ENCODE assay signal across 17 cellular contexts in the genomic region with DNA sequence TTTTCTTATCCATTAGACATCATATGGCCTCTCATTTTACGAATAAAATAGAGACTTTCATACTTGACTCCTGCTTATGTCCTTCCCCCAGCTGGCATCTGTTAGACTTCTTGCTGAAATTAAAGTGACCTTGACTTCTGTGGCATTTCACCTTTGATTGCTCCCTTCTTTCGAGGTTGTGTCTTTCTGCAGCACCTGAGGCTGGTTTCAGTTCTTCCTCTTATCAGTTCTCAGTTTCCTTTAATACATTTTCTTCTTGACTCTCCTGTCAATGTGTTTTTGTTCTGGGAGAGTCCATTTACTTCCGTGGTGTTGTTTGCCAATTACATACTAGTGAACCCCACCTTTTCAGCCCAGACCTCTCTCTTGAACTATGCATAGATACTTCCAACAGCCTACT.
DNase-seq lines count a peak whose midpoint lies in the region; ATAC-seq and TF ChIP-seq lines count a peak whose summit lies in the region.
"Had no signal": no experiment of that assay in that cellular context is flagged by ENCODE, and none has a peak within 500 bp of the region (broad histone marks: within the 10 kb centered on the region; RNA-seq: fewer than 3 reads in every experiment).

No MANE protein-coding gene starts in this region.

- DNase-seq in T-helper 1 cell (no peak), NCI-H2081 treated with DMSO at 0.1 percent for 48 hours (lab: John Stamatoyannopoulos, UW) (no peak), right atrium auricular region (ENCODE audit: low spot score) (no peak), upper lobe of right lung (no peak)
- DNase-seq: activated CD8-positive, alpha-beta T cell treated with anti-CD3 and anti-CD28 coated beads, Interleukin-2, amount 10 ng/mL, durations not matched to agents 7 days and 5 days; effector CD4-positive, alpha-beta T cell; mesenchymal stem cell; NCI-H1436; NCI-H524 treated with DMSO at 0.1 percent for 48 hours; T1000 had no signal

- H3K27me3 Mint-ChIP-seq in T-helper 1 cell treated with Interleukin-12 subunit alpha and Interleukin-12 subunit beta and Interleukin-4 antibody, amounts not matched to agents 30 μg/mL and 1 μg/mL, for 36 hours (ENCODE audit: low read depth) = no peaks in the 10 kb centered on the region
- H3K27me3 Mint-ChIP-seq in stimulated activated memory B cell treated with anti-CD40 and anti-IgM and Interleukin-4, amounts not matched to agents 10 μg/mL and 1 μg/mL and 100 μg/mL, for 72 hours = no peaks in the 10 kb centered on the region

- ATAC-seq in GM21576 (IDR thresholded peaks at IDR 0.05; ENCODE audit: unreplicated experiment) = peak; percentile 70
- ATAC-seq in HG03442 (IDR thresholded peaks at IDR 0.05; ENCODE audit: unreplicated experiment) = peak; percentile 68
- no peak for ATAC-seq in stimulated activated memory B cell treated with anti-CD40 and anti-IgM and Interleukin-4, amounts not matched to agents 10 μg/mL and 1 μg/mL and 100 μg/mL, for 72 hours
- ATAC-seq in upper lobe of right lung = no peak
- ATAC-seq: activated CD8-positive, alpha-beta T cell treated with anti-CD3 and anti-CD28 coated beads, Interleukin-2, amount 10 ng/mL, durations not matched to agents 7 days and 5 days had no signal

- H3K27ac Mint-ChIP-seq in T-helper 1 cell treated with Interleukin-12 subunit alpha and Interleukin-12 subunit beta and Interleukin-4 antibody, amounts not matched to agents 30 μg/mL and 1 μg/mL, for 36 hours = peak overlapping the region; percentile 17
- peak overlapping the region; percentile 27 for H3K27ac Mint-ChIP-seq in stimulated activated memory B cell treated with anti-CD40 and anti-IgM and Interleukin-4, amounts not matched to agents 10 μg/mL and 1 μg/mL and 100 μg/mL, for 72 hours
- H3K27ac Mint-ChIP-seq: activated CD8-positive, alpha-beta T cell treated with anti-CD3 and anti-CD28 coated beads, Interleukin-2, amount 10 ng/mL, durations not matched to agents 7 days and 5 days had no signal

- peaks cover 17% of the 10 kb centered on the region for H3K9me3 Mint-ChIP-seq in T-helper 1 cell treated with Interleukin-12 subunit alpha and Interleukin-12 subunit beta and Interleukin-4 antibody, amounts not matched to agents 30 μg/mL and 1 μg/mL, for 36 hours
- H3K9me3 Mint-ChIP-seq in stimulated activated memory B cell treated with anti-CD40 and anti-IgM and Interleukin-4, amounts not matched to agents 10 μg/mL and 1 μg/mL and 100 μg/mL, for 72 hours = peaks cover 11% of the 10 kb centered on the region

- H3K27ac ChIP-seq in right atrium auricular region (no peak overlapping the region), upper lobe of right lung (no peak overlapping the region)
- H3K27ac ChIP-seq: 22Rv1, neutrophil had no signal

- H3K36me3 ChIP-seq in right atrium auricular region (peaks cover 6% of the 10 kb centered on the region), upper lobe of right lung (no peaks in the 10 kb centered on the region)
- H3K36me3 ChIP-seq: neutrophil had no signal

- H3K4me3 Mint-ChIP-seq in T-helper 1 cell treated with Interleukin-12 subunit alpha and Interleukin-12 subunit beta and Interleukin-4 antibody, amounts not matched to agents 30 μg/mL and 1 μg/mL, for 36 hours = no peak overlapping the region
- H3K4me3 Mint-ChIP-seq in stimulated activated memory B cell treated with anti-CD40 and anti-IgM and Interleukin-4, amounts not matched to agents 10 μg/mL and 1 μg/mL and 100 μg/mL, for 72 hours = no peak overlapping the region
- H3K4me3 Mint-ChIP-seq: activated CD8-positive, alpha-beta T cell treated with anti-CD3 and anti-CD28 coated beads, Interleukin-2, amount 10 ng/mL, durations not matched to agents 7 days and 5 days; CD14-positive monocyte had no signal

- H3K4me3 ChIP-seq in right atrium auricular region = no peak overlapping the region
- H3K4me3 ChIP-seq in upper lobe of right lung = no peak overlapping the region

- peaks cover 51% of the 10 kb centered on the region for H3K36me3 Mint-ChIP-seq in T-helper 1 cell treated with Interleukin-12 subunit alpha and Interleukin-12 subunit beta and Interleukin-4 antibody, amounts not matched to agents 30 μg/mL and 1 μg/mL, for 36 hours (ENCODE audit: low read depth)
- H3K36me3 Mint-ChIP-seq in stimulated activated memory B cell treated with anti-CD40 and anti-IgM and Interleukin-4, amounts not matched to agents 10 μg/mL and 1 μg/mL and 100 μg/mL, for 72 hours = peaks cover 53% of the 10 kb centered on the region

- H3K27me3 ChIP-seq in right atrium auricular region (no peaks in the 10 kb centered on the region), upper lobe of right lung (no peaks in the 10 kb centered on the region)
- H3K27me3 ChIP-seq: neutrophil had no signal

- peaks cover 0 to 11% of the 10 kb centered on the region in 2 donors for H3K9me3 ChIP-seq in right atrium auricular region
- peaks cover 7% of the 10 kb centered on the region for H3K9me3 ChIP-seq in upper lobe of right lung
- H3K9me3 ChIP-seq: neutrophil had no signal

- H3K4me1 Mint-ChIP-seq in T-helper 1 cell treated with Interleukin-12 subunit alpha and Interleukin-12 subunit beta and Interleukin-4 antibody, amounts not matched to agents 30 μg/mL and 1 μg/mL, for 36 hours (ENCODE audit: low read depth) = peaks cover 27% of the 10 kb centered on the region
- H3K4me1 Mint-ChIP-seq in stimulated activated memory B cell treated with anti-CD40 and anti-IgM and Interleukin-4, amounts not matched to agents 10 μg/mL and 1 μg/mL and 100 μg/mL, for 72 hours = peaks cover 17% of the 10 kb centered on the region

- H3K4me1 ChIP-seq in right atrium auricular region (peaks cover 0 to 4% of the 10 kb centered on the region in 2 donors), upper lobe of right lung (no peaks in the 10 kb centered on the region)

- intact Hi-C loops in upper lobe of right lung (cut with DNase I) = loop anchor here (10.0 kb wide), 1 partner anchor 68 kb away; no protein-coding TSS in a partner anchor

- TF ChIP-seq CTCF in right atrium auricular region (IDR thresholded peaks at IDR 0.05) (no peak), upper lobe of right lung (IDR thresholded peaks at IDR 0.05) (no peak)

Comparison
In these comparisons a context has a peak if more than half of its experiments do, and no peak if none do; other contexts are left out.
1. ATAC-seq: peak in GM21576 (single experiment) and HG03442 (single experiment); none in stimulated activated memory B cell treated with anti-CD40 and anti-IgM and Interleukin-4, amounts not matched to agents 10 μg/mL and 1 μg/mL and 100 μg/mL, for 72 hours (single experiment) and upper lobe of right lung (single experiment).